17 cellular contexts compared by ENCODE assay signal in the genomic region with DNA sequence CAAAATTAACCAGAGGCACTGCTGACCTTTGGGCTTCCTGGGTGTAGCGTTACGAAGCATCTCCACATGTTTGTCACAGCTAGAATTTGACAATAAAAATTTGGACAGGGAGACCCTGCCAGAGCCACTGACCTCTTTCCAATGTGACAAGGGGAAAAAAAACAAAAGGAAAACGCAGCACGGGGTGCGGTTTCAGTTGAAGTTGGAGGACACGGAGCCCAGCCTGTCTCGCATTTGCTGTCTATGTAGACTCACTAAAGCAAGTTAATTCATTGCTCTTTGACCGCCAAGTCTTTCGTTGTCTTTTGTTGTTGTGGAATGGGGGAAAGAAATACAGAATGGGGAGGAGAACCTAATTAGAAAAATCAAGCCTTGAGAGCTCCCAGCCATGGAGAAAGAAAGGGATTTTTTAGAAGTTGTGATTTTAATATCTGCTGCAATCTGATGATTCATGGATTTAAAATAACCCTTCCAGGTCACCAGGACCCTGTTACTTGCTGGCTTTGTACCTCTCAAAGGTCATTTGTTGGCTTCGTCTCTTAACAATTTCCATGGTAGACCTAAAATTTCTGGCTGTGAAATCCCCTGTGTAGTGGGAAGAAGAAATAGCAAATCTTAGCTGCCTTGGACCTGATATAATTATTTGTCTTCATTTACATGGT.
A peak's percentile ranks its signal among the peaks of the same experiment; 100 is the strongest.
DNase-seq lines count a peak whose midpoint lies in the region; ATAC-seq and TF ChIP-seq lines count a peak whose summit lies in the region.
"Had no signal": no experiment of that assay in that cellular context is flagged by ENCODE, and none has a peak within 500 bp of the region (broad histone marks: within the 10 kb centered on the region; RNA-seq: fewer than 3 reads in every experiment).

No MANE protein-coding gene starts in this region.

- H3K18ac ChIP-seq in mesenchymal stem cell (ENCODE audit: low read depth in 1 of 2, low read length in 2 of 2), result peak overlapping the region in 1 of 2 experiments; percentile 14

- H3K27me3 ChIP-seq in GM23248 (replicated peaks; ENCODE audit: insufficient read depth) (no peaks in the 10 kb centered on the region), brain microvascular endothelial cell (replicated peaks) (no peaks in the 10 kb centered on the region), mesenchymal stem cell (ENCODE audit: control insufficient read depth in 1 of 2, insufficient read depth in 1 of 2, low read length in 2 of 2) (no peaks in the 10 kb centered on the region), skeletal muscle satellite cell (ENCODE audit: control insufficient read depth, insufficient read depth, low read length) (no peaks in the 10 kb centered on the region)

- H3K9ac ChIP-seq in GM23248 (peak overlapping the region; percentile 29; the same call in 1 of the 2 replicates), mesenchymal stem cell (ENCODE audit: low read length) (peak overlapping the region; percentile 65), skeletal muscle satellite cell (ENCODE audit: low read depth, low read length) (no peak overlapping the region)

- WGBS in GM23248 (ENCODE audit: low coverage in 1 of 2, low lambda C conversion rate in 2 of 2, missing lambda C conversion rate in 2 of 2), 2 experiments, result 13 to 15% methylated on average over 10 of the region's 10 CpGs
- WGBS in mesenchymal stem cell, result 40% methylated on average over 10 of the region's 10 CpGs

- H3K9me2 ChIP-seq in GM23248 (ENCODE audit: insufficient read depth), result no peaks in the 10 kb centered on the region

- POLR2A ChIA-PET in GM10248 (lab: Yijun Ruan, JAX), result no interaction called here

- TF ChIP-seq CTCF in brain microvascular endothelial cell (IDR thresholded peaks at IDR 0.05; ENCODE audit: low read depth, low read length, missing control alignments), result no peak
- no peak for TF ChIP-seq CTCF in GM10248 (IDR thresholded peaks at IDR 0.05; ENCODE audit: control extremely low read depth, extremely low read depth, low read depth, missing control alignments)
- no peak for TF ChIP-seq CTCF in GM20000 (IDR thresholded peaks at IDR 0.05; ENCODE audit: extremely low read depth, missing control alignments)

- no peak overlapping the region for H2AFZ ChIP-seq in GM23248
- H2AFZ ChIP-seq in mesenchymal stem cell (ENCODE audit: low read depth, low read length), result no peak overlapping the region

- H3K36me3 ChIP-seq in GM23248 (ENCODE audit: low read depth), result 0 out of 2 replicates have a peak, but pooled peaks cover 4% of the 10 kb centered on the region
- no peaks in the 10 kb centered on the region for H3K36me3 ChIP-seq in brain microvascular endothelial cell (replicated peaks)
- H3K36me3 ChIP-seq in mesenchymal stem cell (ENCODE audit: control insufficient read depth in 1 of 2, insufficient read depth in 2 of 2, low read depth in 1 of 2, low read length in 2 of 2), result peaks cover under 1 to 2% of the 10 kb centered on the region in 2 experiments
- no peaks in the 10 kb centered on the region for H3K36me3 ChIP-seq in skeletal muscle satellite cell (ENCODE audit: insufficient read depth, low read length)

- DNase-seq in GM23248 (peak; percentile 43), brain microvascular endothelial cell (no peak), mesenchymal stem cell (peak; percentile 33), GM10248 (ENCODE audit: extremely low spot score) (no peak), GM20000 (ENCODE audit: low spot score) (no peak)
- no peak for DNase-seq in stimulated activated CD4-positive, alpha-beta T cell treated with anti-CD3 and anti-CD28 coated beads, Interleukin-2, amount 100 ng/mL, for 24 hours
- DNase-seq: activated CD4-positive, alpha-beta T cell treated with anti-CD3 and anti-CD28 coated beads for 48 hours; activated T-cell treated with anti-CD3 and anti-CD28 coated beads, Interleukin-2, amount 50 U/mL, for 48 hours; DMS79 treated with DMSO at 0.1 percent for 48 hours; glutamatergic neuron; kidney glomerular epithelial cell; NCI-H526; T-helper 2 cell had no signal

- no peak overlapping the region for H2BK120ac ChIP-seq in mesenchymal stem cell (ENCODE audit: low read depth, low read length)

- no peak overlapping the region for H3K4ac ChIP-seq in mesenchymal stem cell (ENCODE audit: low read depth in 1 of 2, low read length in 2 of 2)

- H3K4me2 ChIP-seq in GM23248 (ENCODE audit: unreplicated experiment) (peak overlapping the region; percentile 74), mesenchymal stem cell (ENCODE audit: low read length, poor library complexity, severe bottlenecking) (no peak overlapping the region), skeletal muscle satellite cell (ENCODE audit: low read length) (peak overlapping the region; percentile 62)

- no peaks in the 10 kb centered on the region for H3K9me3 ChIP-seq in GM23248 (ENCODE audit: low read depth)
- H3K9me3 ChIP-seq in mesenchymal stem cell (ENCODE audit: control insufficient read depth, low read length), result no peaks in the 10 kb centered on the region
- H3K9me3 ChIP-seq in skeletal muscle satellite cell (replicated peaks; ENCODE audit: low read length), result no peaks in the 10 kb centered on the region

- H3K79me1 ChIP-seq in mesenchymal stem cell (replicated peaks; ENCODE audit: low read length, poor library complexity, severe bottlenecking), result peaks cover 7% of the 10 kb centered on the region

- no peak overlapping the region for H3K14ac ChIP-seq in mesenchymal stem cell (ENCODE audit: low read length in 2 of 2)

- no peak overlapping the region for H4K8ac ChIP-seq in mesenchymal stem cell (ENCODE audit: low read length)

- H2AK5ac ChIP-seq in mesenchymal stem cell (ENCODE audit: low read length, severe bottlenecking), result no peak overlapping the region

- H3K23ac ChIP-seq in mesenchymal stem cell (ENCODE audit: low read length in 2 of 2), result no peak overlapping the region

- H2BK5ac ChIP-seq in mesenchymal stem cell (ENCODE audit: low read depth, low read length, poor library complexity, severe bottlenecking), result no peak overlapping the region

- H3F3A ChIP-seq in GM23248 (ENCODE audit: insufficient read depth), result peaks cover 31% of the 10 kb centered on the region

- H4K91ac ChIP-seq in mesenchymal stem cell (ENCODE audit: low read length), result no peak overlapping the region

- H3K27ac ChIP-seq in GM23248 (peak overlapping the region; percentile 31), brain microvascular endothelial cell (peak overlapping the region; percentile 26), mesenchymal stem cell (ENCODE audit: low read length, poor library complexity, severe bottlenecking) (peak overlapping the region; percentile 55)

- H2BK15ac ChIP-seq in mesenchymal stem cell (ENCODE audit: low read depth, poor library complexity, severe bottlenecking), result no peak overlapping the region

- H3K79me2 ChIP-seq in GM23248 (ENCODE audit: insufficient read depth), result peaks cover 99% of the 10 kb centered on the region

- H4K20me1 ChIP-seq in GM23248 (ENCODE audit: insufficient read depth), result no peaks in the 10 kb centered on the region; the same call in 1 of the 2 replicates

- ATAC-seq in HG02678 (IDR thresholded peaks at IDR 0.05; ENCODE audit: unreplicated experiment), result no peak
- ATAC-seq: GM12878; natural killer cell treated with Interleukin-12 subunit alpha and Interleukin-12 subunit beta and Interleukin-15 and Interleukin-18, amount 100 ng/mL, for 72 hours had no signal

- H2BK12ac ChIP-seq in mesenchymal stem cell (ENCODE audit: low read length in 2 of 2), result peak overlapping the region in 1 of 2 experiments; percentile 68

- H3K4me1 ChIP-seq in GM23248 (ENCODE audit: insufficient read depth) (peaks cover 44% of the 10 kb centered on the region), mesenchymal stem cell (ENCODE audit: control insufficient read depth, insufficient read depth, low read depth, low read length) (peaks cover 20% of the 10 kb centered on the region), skeletal muscle satellite cell (ENCODE audit: control insufficient read depth, insufficient read depth, low read length) (peaks cover 30% of the 10 kb centered on the region)

- CTCF ChIA-PET in GM10248 (lab: Yijun Ruan, JAX), result interaction anchor here (1.2 kb wide), 1 partner anchor 32 kb away, joined by 3 read pairs; no protein-coding TSS in a partner anchor

- in situ Hi-C loops in GM23248 (cut with MboI) (no loop called here), brain microvascular endothelial cell (cut with HindIII; ENCODE audit: low pct_ligation_motif_present, low sequenced_read_pairs) (no loop called here)

- H3K4me3 ChIP-seq in GM23248, result peak overlapping the region; percentile 26; the same call in 1 of the 2 replicates
- H3K4me3 ChIP-seq in brain microvascular endothelial cell (ENCODE audit: low read depth, low read length), result no peak overlapping the region
- peak overlapping the region in 1 of 2 experiments; percentile 57 for H3K4me3 ChIP-seq in mesenchymal stem cell (ENCODE audit: insufficient read depth in 1 of 2, low read depth in 1 of 2, low read length in 2 of 2)
- H3K4me3 ChIP-seq in skeletal muscle satellite cell (ENCODE audit: low read length), result peak overlapping the region; percentile 20
- H3K4me3 ChIP-seq: GM12878 had no signal

Comparison
In these comparisons a context has a peak if more than half of its experiments do, and no peak if none do; other contexts are left out.
1. DNase-seq: peak in GM23248 (single experiment) and mesenchymal stem cell (single experiment); none in brain microvascular endothelial cell (single experiment), GM10248 (single experiment), stimulated activated CD4-positive, alpha-beta T cell treated with anti-CD3 and anti-CD28 coated beads, Interleukin-2, amount 100 ng/mL, for 24 hours (0 of 2) and GM20000 (single experiment).
2. Peak in every context shown above with its lines, with median percentiles within 50 percentile points of each other: H3K27ac ChIP-seq.